Comparison of ENCODE assay signal across 22 cellular contexts in genomic region chr22:23073506-23074229, GRCh38. TPM values are rescaled to one million over a fixed set of nuclear protein-coding genes. Genes with fewer than 3 reads are reported as not detected.
DNase-seq lines count a peak whose midpoint lies in the region; ATAC-seq and TF ChIP-seq lines count a peak whose summit lies in the region.
"Had no signal": no experiment of that assay in that cellular context is flagged by ENCODE, and none has a peak within 500 bp of the region (broad histone marks: within the 10 kb centered on the region; RNA-seq: fewer than 3 reads in every experiment).

No MANE protein-coding gene starts in this region.

- H3K4me3 ChIP-seq in lower lobe of right lung: no peak overlapping the region
- H3K4me3 ChIP-seq in upper lobe of right lung: no peak overlapping the region
- H3K4me3 ChIP-seq: cardiac muscle cell, GM23248, stomach had no signal

- intact Hi-C loops in Right ventricle myocardium superior (cut with DNase I) (no loop called here), Right ventricle myocardium inferior (cut with DNase I) (no loop called here), lower lobe of right lung (cut with DNase I) (no loop called here), upper lobe of right lung (cut with DNase I) (no loop called here)

- peaks cover 9% of the 10 kb centered on the region for H3K4me1 Mint-ChIP-seq in T-helper 17 cell

- H3K4me3 Mint-ChIP-seq in T-helper 17 cell: no peak overlapping the region
- H3K4me3 Mint-ChIP-seq: activated CD4-positive, alpha-beta memory T cell treated with anti-CD3 and anti-CD28 coated beads, Interleukin-2, amount 10 ng/mL, durations not matched to agents 7 days and 5 days; type B pancreatic cell had no signal

- peaks cover 19% of the 10 kb centered on the region for H3K27me3 Mint-ChIP-seq in T-helper 17 cell

- peaks cover 19% of the 10 kb centered on the region for H3K27me3 ChIP-seq in lower lobe of right lung (ENCODE audit: low read depth)
- H3K27me3 ChIP-seq in upper lobe of right lung: no peaks in the 10 kb centered on the region

- ATAC-seq in Right ventricle myocardium superior (ENCODE audit: poor library complexity) (no peak), Right ventricle myocardium inferior (no peak), T-helper 17 cell (no peak), lower lobe of right lung (no peak), upper lobe of right lung (no peak), GM21423 (IDR thresholded peaks at IDR 0.05; ENCODE audit: unreplicated experiment) (no peak)
- ATAC-seq: left lobe of liver had no signal

- H3K27ac ChIP-seq in lower lobe of right lung: no peak overlapping the region
- no peak overlapping the region for H3K27ac ChIP-seq in upper lobe of right lung
- no peak overlapping the region for H3K27ac ChIP-seq in substantia nigra (ENCODE audit: low read depth, low read length, poor library complexity, severe bottlenecking)
- H3K27ac ChIP-seq: cardiac muscle cell, GM23248, stomach had no signal

- TF ChIP-seq CTCF in lower lobe of right lung (IDR thresholded peaks at IDR 0.05): no peak
- no peak for TF ChIP-seq CTCF in upper lobe of right lung (IDR thresholded peaks at IDR 0.05)

- no peaks in the 10 kb centered on the region for H3K9me3 ChIP-seq in T-helper 17 cell (ENCODE audit: control insufficient read depth, low read length, poor library complexity, severe bottlenecking)
- H3K9me3 ChIP-seq in lower lobe of right lung: no peaks in the 10 kb centered on the region
- no peaks in the 10 kb centered on the region for H3K9me3 ChIP-seq in upper lobe of right lung
- H3K9me3 ChIP-seq: stomach had no signal

- peak overlapping the region; percentile 24 for H3K27ac Mint-ChIP-seq in T-helper 17 cell
- H3K27ac Mint-ChIP-seq: activated CD4-positive, alpha-beta memory T cell treated with anti-CD3 and anti-CD28 coated beads, Interleukin-2, amount 10 ng/mL, durations not matched to agents 7 days and 5 days; type B pancreatic cell had no signal

- H3K4me1 ChIP-seq in lower lobe of right lung (peaks cover 16% of the 10 kb centered on the region), upper lobe of right lung (no peaks in the 10 kb centered on the region)

- DNase-seq in Right ventricle myocardium superior: peak; percentile 18
- no peak for DNase-seq in Right ventricle myocardium inferior (ENCODE audit: missing footprints)
- no peak for DNase-seq in T-helper 17 cell
- DNase-seq in lower lobe of right lung: peak; percentile 23
- DNase-seq in upper lobe of right lung: peak; percentile 39
- no peak for DNase-seq in substantia nigra (lab: John Stamatoyannopoulos, UW)
- DNase-seq in NCI-H524 treated with DMSO at 0.1 percent for 48 hours (lab: John Stamatoyannopoulos, UW): no peak
- DNase-seq: activated CD4-positive, alpha-beta memory T cell treated with anti-CD3 and anti-CD28 coated beads, Interleukin-2, amount 10 ng/mL, durations not matched to agents 7 days and 5 days; activated CD4-positive, CD25-positive, alpha-beta regulatory T cell; activated naive CD4-positive, alpha-beta T cell; activated T-cell treated with anti-CD3 and anti-CD28 coated beads for 4 hours; amygdala; Calu3; GM23248; NCI-H2081; stimulated activated CD4-positive, alpha-beta T cell treated with anti-CD3 and anti-CD28 coated beads, Interleukin-12 subunit alpha, Interleukin-12 subunit beta, amount 100 ng/mL, for 4 hours; stimulated activated CD4-positive, alpha-beta T cell treated with anti-CD3 and anti-CD28 coated beads, Interleukin-4, amount 100 ng/mL, for 4 hours; stomach had no signal

- H3K36me3 Mint-ChIP-seq in T-helper 17 cell (ENCODE audit: low read depth): no peaks in the 10 kb centered on the region

- H3K36me3 ChIP-seq in lower lobe of right lung: no peaks in the 10 kb centered on the region
- no peaks in the 10 kb centered on the region for H3K36me3 ChIP-seq in upper lobe of right lung
- H3K36me3 ChIP-seq: cardiac muscle cell, stomach had no signal

RNA-seq across cellular contexts. Expression of gene GNAZ, which starts 3.3 kb away (rescaled TPM):
- total RNA-seq in Right ventricle myocardium superior: 3.1 TPM
- 3.1 TPM for total RNA-seq in Right ventricle myocardium inferior
- total RNA-seq in T-helper 17 cell: 10 to 100 TPM in 1 of 2 donors, 1 to 10 TPM in 1; 1.4 to 44.1 TPM
- 2.4 TPM for total RNA-seq in lower lobe of right lung
- 3.0 TPM for total RNA-seq in upper lobe of right lung

Comparison
In these comparisons a context has a peak if more than half of its experiments do, and no peak if none do; other contexts are left out.
1. DNase-seq: peak in Right ventricle myocardium superior (single experiment), lower lobe of right lung (single experiment) and upper lobe of right lung (single experiment); none in Right ventricle myocardium inferior (single experiment), T-helper 17 cell (0 of 3), substantia nigra (0 of 49) and NCI-H524 treated with DMSO at 0.1 percent for 48 hours (single experiment).